Comparison of ENCODE assay signal across 11 cellular contexts in the genomic region with DNA sequence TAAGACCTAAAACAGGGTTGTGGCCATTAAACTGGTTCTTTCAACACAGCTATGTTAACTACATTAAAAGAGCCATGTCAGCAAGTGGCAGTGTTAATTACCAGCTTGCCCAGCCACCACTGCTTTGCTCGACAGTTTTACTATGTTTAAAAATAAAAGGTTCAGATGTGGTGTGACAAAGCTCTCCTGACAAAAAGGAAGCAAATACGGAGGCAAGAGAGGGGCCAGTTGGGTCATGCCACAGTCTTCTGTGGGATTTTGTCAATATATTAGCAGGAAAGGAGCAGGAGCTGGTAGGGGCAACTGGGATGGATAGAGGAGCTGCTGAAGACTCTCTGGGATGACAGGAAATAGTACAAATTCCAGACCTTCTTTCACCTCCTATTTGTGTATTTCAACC.
DNase-seq lines count a peak whose midpoint lies in the region; ATAC-seq and TF ChIP-seq lines count a peak whose summit lies in the region.
"Had no signal": no experiment of that assay in that cellular context is flagged by ENCODE, and none has a peak within 500 bp of the region (broad histone marks: within the 10 kb centered on the region; RNA-seq: fewer than 3 reads in every experiment).

No MANE protein-coding gene starts in this region.

- TF ChIP-seq POLR2A in vagina (IDR thresholded peaks at IDR 0.05): no peak

- intact Hi-C loops in lower lobe of right lung (cut with DNase I): no loop called here
- intact Hi-C loops in vagina (cut with DNase I): no loop called here

- H3K27me3 ChIP-seq in lower lobe of right lung (ENCODE audit: low read depth): no peaks in the 10 kb centered on the region
- no peaks in the 10 kb centered on the region for H3K27me3 ChIP-seq in vagina

- TF ChIP-seq CTCF in lower lobe of right lung (IDR thresholded peaks at IDR 0.05) (no peak), vagina (IDR thresholded peaks at IDR 0.05) (no peak)

- no peaks in the 10 kb centered on the region for H3K9me3 ChIP-seq in lower lobe of right lung
- no peaks in the 10 kb centered on the region for H3K9me3 ChIP-seq in vagina

- peak overlapping the region; percentile 68 for H3K27ac Mint-ChIP-seq in stimulated activated naive CD8-positive, alpha-beta T cell treated with anti-CD3 and anti-CD28 coated beads, Interleukin-15, Interleukin-2, amounts not matched to agents 100 ng/mL and 50 ng/mL, for 24 hours
- no peak overlapping the region for H3K27ac Mint-ChIP-seq in activated T-helper 17 cell treated with anti-CD3 and anti-CD28 coated beads, Interleukin-2, amount 50 U/mL, for 72 hours

- H3K27ac ChIP-seq in lower lobe of right lung (peak overlapping the region; percentile 54), vagina (no peak overlapping the region)

- H3K36me3 ChIP-seq in lower lobe of right lung (no peaks in the 10 kb centered on the region), vagina (no peaks in the 10 kb centered on the region)

- H3K4me1 Mint-ChIP-seq in stimulated activated naive CD8-positive, alpha-beta T cell treated with anti-CD3 and anti-CD28 coated beads, Interleukin-15, Interleukin-2, amounts not matched to agents 100 ng/mL and 50 ng/mL, for 24 hours (ENCODE audit: low read depth): peaks cover 42% of the 10 kb centered on the region
- peaks cover 14% of the 10 kb centered on the region for H3K4me1 Mint-ChIP-seq in activated T-helper 17 cell treated with anti-CD3 and anti-CD28 coated beads, Interleukin-2, amount 50 U/mL, for 72 hours

- peak overlapping the region; percentile 71 for H3K4me3 Mint-ChIP-seq in stimulated activated naive CD8-positive, alpha-beta T cell treated with anti-CD3 and anti-CD28 coated beads, Interleukin-15, Interleukin-2, amounts not matched to agents 100 ng/mL and 50 ng/mL, for 24 hours
- H3K4me3 Mint-ChIP-seq in activated T-helper 17 cell treated with anti-CD3 and anti-CD28 coated beads, Interleukin-2, amount 50 U/mL, for 72 hours: peak overlapping the region; percentile 54
- H3K4me3 Mint-ChIP-seq: mesothelial cell of epicardium had no signal

- H3K4me1 ChIP-seq in lower lobe of right lung (peaks cover 52% of the 10 kb centered on the region), vagina (peaks cover 15% of the 10 kb centered on the region)

- H3K4me3 ChIP-seq in lower lobe of right lung (peak overlapping the region; percentile 42), vagina (peak overlapping the region in 1 of 2 donors; percentile 30)

- DNase-seq in stimulated activated naive CD8-positive, alpha-beta T cell treated with anti-CD3 and anti-CD28 coated beads, Interleukin-15, Interleukin-2, amounts not matched to agents 100 U/mL and 50 U/mL, for 24 hours: no peak
- DNase-seq in lower lobe of right lung: no peak
- no peak for DNase-seq in vagina (ENCODE audit: extremely low spot score in 2 of 2)
- no peak for DNase-seq in dedifferentiated amniotic fluid mesenchymal stem cell (ENCODE audit: extremely low spot score)
- DNase-seq in GM19238 (ENCODE audit: insufficient read length, low spot score): no peak
- no peak for DNase-seq in AG08395 (ENCODE audit: low spot score)
- DNase-seq: activated CD4-positive, alpha-beta T cell treated with anti-CD3 and anti-CD28 coated beads, Interleukin-2, amount 50 U/mL, for 1 hour; NCI-H2227 treated with DMSO at 0.1 percent for 48 hours had no signal

- ATAC-seq in stimulated activated naive CD8-positive, alpha-beta T cell treated with anti-CD3 and anti-CD28 coated beads, Interleukin-15, Interleukin-2, amounts not matched to agents 100 U/mL and 50 U/mL, for 24 hours: no peak
- no peak for ATAC-seq in activated T-helper 17 cell treated with anti-CD3 and anti-CD28 coated beads, Interleukin-2, amount 50 U/mL, for 72 hours (replicated peaks)
- no peak for ATAC-seq in lower lobe of right lung

- no peaks in the 10 kb centered on the region for H3K36me3 Mint-ChIP-seq in stimulated activated naive CD8-positive, alpha-beta T cell treated with anti-CD3 and anti-CD28 coated beads, Interleukin-15, Interleukin-2, amounts not matched to agents 100 ng/mL and 50 ng/mL, for 24 hours (ENCODE audit: low read depth)
- no peaks in the 10 kb centered on the region for H3K36me3 Mint-ChIP-seq in activated T-helper 17 cell treated with anti-CD3 and anti-CD28 coated beads, Interleukin-2, amount 50 U/mL, for 72 hours (ENCODE audit: low read depth)
- H3K36me3 Mint-ChIP-seq: mesothelial cell of epicardium had no signal

- no peaks in the 10 kb centered on the region for H3K9me3 Mint-ChIP-seq in stimulated activated naive CD8-positive, alpha-beta T cell treated with anti-CD3 and anti-CD28 coated beads, Interleukin-15, Interleukin-2, amounts not matched to agents 100 ng/mL and 50 ng/mL, for 24 hours
- H3K9me3 Mint-ChIP-seq in activated T-helper 17 cell treated with anti-CD3 and anti-CD28 coated beads, Interleukin-2, amount 50 U/mL, for 72 hours: no peaks in the 10 kb centered on the region
- H3K9me3 Mint-ChIP-seq: mesothelial cell of epicardium had no signal

- no peaks in the 10 kb centered on the region for H3K27me3 Mint-ChIP-seq in stimulated activated naive CD8-positive, alpha-beta T cell treated with anti-CD3 and anti-CD28 coated beads, Interleukin-15, Interleukin-2, amounts not matched to agents 100 ng/mL and 50 ng/mL, for 24 hours
- no peaks in the 10 kb centered on the region for H3K27me3 Mint-ChIP-seq in activated T-helper 17 cell treated with anti-CD3 and anti-CD28 coated beads, Interleukin-2, amount 50 U/mL, for 72 hours
